1 cellular context compared by ENCODE assay signal in genomic region chr1:228452194-228453021, GRCh38.
TF ChIP-seq lines count a peak whose summit lies in the region.

No MANE protein-coding gene starts in this region.

TF ChIP-seq in K562, 482 proteins besides CTCF, POLR2A, EP300 and RAD21 (continued from another document and continues in another):
- TF ChIP-seq WHSC1 (IDR thresholded peaks at IDR 0.05; ENCODE audit: low read length) (no peak), TFAM (CRISPR knock-in tag; conservative IDR thresholded peaks at IDR 0.05) (no peak), SIX5 (IDR thresholded peaks at IDR 0.05; ENCODE audit: borderline replicate concordance in 1 of 2, insufficient read depth in 1 of 2, low read depth in 1 of 2, low read length in 2 of 2) (no peak), PHB (CRISPR knock-in tag; IDR thresholded peaks at IDR 0.05) (0 out of 2 replicates have a peak, but pooled peaks have one; percentile 60), HDAC3 (IDR thresholded peaks at IDR 0.05; ENCODE audit: borderline replicate concordance, partially characterized antibody) (peak; percentile 63), ID3 (CRISPR knock-in tag; IDR thresholded peaks at IDR 0.05) (no peak), ID3 (tag; IDR thresholded peaks at IDR 0.05) (peak; percentile 82; the same call in 1 of the 2 replicates), ZNF449 (CRISPR knock-in tag; IDR thresholded peaks at IDR 0.05) (no peak), PRDM10 (IDR thresholded peaks at IDR 0.05; ENCODE audit: partially characterized antibody) (no peak), MCM2 (IDR thresholded peaks at IDR 0.05; ENCODE audit: low read depth) (no peak), TFE3 (CRISPR knock-in tag; IDR thresholded peaks at IDR 0.05) (no peak), XRCC4 (IDR thresholded peaks at IDR 0.05; ENCODE audit: extremely low read depth, insufficient read depth, insufficient read length) (no peak), TARDBP (IDR thresholded peaks at IDR 0.05) (no peak), RBM34 (IDR thresholded peaks at IDR 0.05; ENCODE audit: borderline replicate concordance, insufficient read depth, low read length) (no peak), NCOA1 (IDR thresholded peaks at IDR 0.05; ENCODE audit: low read depth) (peak; percentile 89), ZBTB11 (CRISPR knock-in tag; IDR thresholded peaks at IDR 0.05) (no peak), IRF2 (CRISPR knock-in tag; IDR thresholded peaks at IDR 0.05) (no peak), MYC (IDR thresholded peaks at IDR 0.05; ENCODE audit: low read depth, low read length) (no peak), MYC (CRISPR knock-in tag; IDR thresholded peaks at IDR 0.05; ENCODE audit: borderline replicate concordance, low read depth) (no peak), MAZ (CRISPR knock-in tag; conservative IDR thresholded peaks at IDR 0.05 in 1 of 2, IDR thresholded peaks at IDR 0.05 in 1 of 2) (peak in 1 of 2 experiments; percentile 65; a peak in 3 of 4 replicates), E4F1 (CRISPR knock-in tag; IDR thresholded peaks at IDR 0.05; ENCODE audit: borderline replicate concordance) (no peak), HLTF (IDR thresholded peaks at IDR 0.05) (peak; percentile 77), CBX2 (IDR thresholded peaks at IDR 0.05; ENCODE audit: insufficient read depth, low read length, poor library complexity, severe bottlenecking) (no peak), ZBTB2 (IDR thresholded peaks at IDR 0.05) (peak; percentile 87), ZNF318 (IDR thresholded peaks at IDR 0.05; ENCODE audit: borderline replicate concordance in 1 of 2, low read depth in 1 of 2) (peak in 1 of 2 experiments; percentile 94; a peak in 2 of 4 replicates), NR0B1 (IDR thresholded peaks at IDR 0.05; ENCODE audit: partially characterized antibody) (no peak)
